ENCODE assay signal across 14 cellular contexts in the genomic region with DNA sequence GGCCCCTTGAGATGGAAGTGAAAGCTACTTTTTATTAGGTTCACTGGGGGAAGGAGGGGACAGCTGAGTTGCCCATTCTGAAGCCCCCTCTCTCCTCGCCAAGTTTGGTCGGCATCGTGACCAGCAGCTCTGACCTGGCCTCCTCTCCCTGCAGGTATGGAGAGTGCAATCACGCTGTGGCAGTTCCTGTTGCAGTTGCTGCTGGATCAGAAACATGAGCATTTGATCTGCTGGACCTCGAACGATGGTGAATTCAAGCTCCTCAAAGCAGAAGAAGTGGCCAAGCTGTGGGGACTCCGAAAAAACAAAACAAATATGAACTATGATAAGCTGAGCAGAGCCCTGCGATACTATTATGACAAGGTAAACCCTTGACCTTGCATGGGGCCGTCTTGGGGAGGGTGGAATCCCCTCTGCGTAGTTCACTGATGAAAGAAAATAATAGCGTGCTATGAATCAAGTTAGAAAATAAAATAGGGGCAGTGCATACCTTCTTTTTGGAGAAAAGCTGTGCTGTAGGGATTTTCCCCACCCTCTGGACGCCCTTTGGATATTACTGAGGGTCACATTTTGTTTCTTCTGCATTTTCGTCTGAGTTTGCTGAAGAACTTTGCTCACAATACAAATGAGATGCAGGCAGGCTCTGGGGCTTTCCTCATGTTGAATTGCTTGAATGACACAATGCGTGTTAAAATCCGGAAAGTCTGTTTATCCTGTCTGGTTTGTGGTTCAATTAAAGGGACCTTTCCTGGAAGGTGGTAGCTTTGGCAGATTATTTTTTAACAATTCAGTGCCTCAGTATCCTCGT. TPM values are rescaled to one million over a fixed set of nuclear protein-coding genes. Genes with fewer than 3 reads are reported as not detected.
A peak's percentile ranks its signal among the peaks of the same experiment; 100 is the strongest.
DNase-seq lines count a peak whose midpoint lies in the region; ATAC-seq, FAIRE-seq and TF ChIP-seq lines count a peak whose summit lies in the region.
"Had no signal": no experiment of that assay in that cellular context is flagged by ENCODE, and none has a peak within 500 bp of the region (broad histone marks: within the 10 kb centered on the region; RNA-seq: fewer than 3 reads in every experiment).

No MANE protein-coding gene starts in this region.

- H3K4me1 ChIP-seq in right atrium auricular region, result peaks cover 0 to 55% of the 10 kb centered on the region in 2 donors
- H3K4me1 ChIP-seq in muscle layer of colon (ENCODE audit: insufficient read depth, low read length), result peaks cover 37% of the 10 kb centered on the region

- H3K36me3 ChIP-seq in right atrium auricular region, result no peaks in the 10 kb centered on the region
- H3K36me3 ChIP-seq in muscle layer of colon (ENCODE audit: insufficient read depth, low read length), result no peaks in the 10 kb centered on the region
- H3K36me3 ChIP-seq: thoracic aorta had no signal

- H3K27ac ChIP-seq in right atrium auricular region (peak overlapping the region in 1 of 2 donors; percentile 22), muscle layer of colon (ENCODE audit: low read depth, low read length) (peak overlapping the region; percentile 48)
- H3K27ac ChIP-seq: thoracic aorta had no signal

- no peak overlapping the region for H3K9ac ChIP-seq in muscle layer of colon (ENCODE audit: low read length)

- no peaks in the 10 kb centered on the region for H3K9me3 Mint-ChIP-seq in activated T-helper 17 cell treated with anti-CD3 and anti-CD28 coated beads, Interleukin-2, amount 50 U/mL, for 72 hours
- H3K9me3 Mint-ChIP-seq: activated B cell treated with CpG ODN at 0.5 μM for 24 hours; activated T-cell treated with anti-CD3 and anti-CD28 coated beads, Interleukin-2, amount 50 U/mL, for 4 hours had no signal

- H3K27me3 Mint-ChIP-seq in activated T-helper 17 cell treated with anti-CD3 and anti-CD28 coated beads, Interleukin-2, amount 50 U/mL, for 72 hours, result no peaks in the 10 kb centered on the region
- H3K27me3 Mint-ChIP-seq: activated B cell treated with CpG ODN at 0.5 μM for 24 hours had no signal

- peak; percentile 34 for DNase-seq in right atrium auricular region (ENCODE audit: low spot score)
- no peak for DNase-seq in Right ventricle myocardium inferior (ENCODE audit: missing footprints)
- no peak for DNase-seq in activated effector memory CD4-positive, alpha-beta T cell treated with Interleukin-2 at 50 U/mL for 16 hours
- no peak for DNase-seq in frontal cortex (ENCODE audit: low spot score in 2 of 2)
- DNase-seq: activated B cell treated with CpG ODN at 0.5 μM for 24 hours; activated T-cell treated with anti-CD3 and anti-CD28 coated beads, Interleukin-2, amount 50 U/mL, for 4 hours; DMS 273 treated with DMSO at 0.1 percent for 48 hours; NCI-H1694; NCI-H510A treated with DMSO at 0.1 percent for 48 hours had no signal

- H3K27ac Mint-ChIP-seq in activated T-helper 17 cell treated with anti-CD3 and anti-CD28 coated beads, Interleukin-2, amount 50 U/mL, for 72 hours, result peak overlapping the region; percentile 88
- H3K27ac Mint-ChIP-seq: activated B cell treated with CpG ODN at 0.5 μM for 24 hours had no signal

- H3K4me3 ChIP-seq in right atrium auricular region (no peak overlapping the region), muscle layer of colon (ENCODE audit: low read depth in 1 of 2, low read length in 2 of 2) (no peak overlapping the region)
- H3K4me3 ChIP-seq: thoracic aorta had no signal

- H3K4me3 Mint-ChIP-seq in activated T-helper 17 cell treated with anti-CD3 and anti-CD28 coated beads, Interleukin-2, amount 50 U/mL, for 72 hours, result peak overlapping the region; percentile 67
- H3K4me3 Mint-ChIP-seq: activated B cell treated with CpG ODN at 0.5 μM for 24 hours; activated T-cell treated with anti-CD3 and anti-CD28 coated beads, Interleukin-2, amount 50 U/mL, for 4 hours had no signal

- FAIRE-seq in frontal cortex (lab: Jason Lieb, UNC), result no peak

- no peak for TF ChIP-seq CTCF in right atrium auricular region (IDR thresholded peaks at IDR 0.05)

- H3K9me3 ChIP-seq in right atrium auricular region (no peaks in the 10 kb centered on the region), muscle layer of colon (ENCODE audit: low read length) (no peaks in the 10 kb centered on the region)
- H3K9me3 ChIP-seq: thoracic aorta had no signal

- intact Hi-C loops in Right ventricle myocardium inferior (cut with DNase I), result no loop called here

- H3K27me3 ChIP-seq in right atrium auricular region (no peaks in the 10 kb centered on the region), muscle layer of colon (ENCODE audit: control insufficient read depth in 1 of 2, insufficient read depth in 2 of 2, low read length in 2 of 2) (no peaks in the 10 kb centered on the region)

- peaks cover 69% of the 10 kb centered on the region for H3K4me1 Mint-ChIP-seq in activated T-helper 17 cell treated with anti-CD3 and anti-CD28 coated beads, Interleukin-2, amount 50 U/mL, for 72 hours

- H3K36me3 Mint-ChIP-seq in activated T-helper 17 cell treated with anti-CD3 and anti-CD28 coated beads, Interleukin-2, amount 50 U/mL, for 72 hours (ENCODE audit: low read depth), result peaks cover 96% of the 10 kb centered on the region

- ATAC-seq in Right ventricle myocardium inferior, result no peak
- peak; percentile 83 for ATAC-seq in activated T-helper 17 cell treated with anti-CD3 and anti-CD28 coated beads, Interleukin-2, amount 50 U/mL, for 72 hours (replicated peaks)
- no peak for ATAC-seq in HG03159 (IDR thresholded peaks at IDR 0.05; ENCODE audit: unreplicated experiment)
- ATAC-seq in HG03025 (IDR thresholded peaks at IDR 0.05; ENCODE audit: low FRiP score, unreplicated experiment), result no peak

RNA-seq across cellular contexts. Expression of a gene that starts 29.4 kb away (rescaled TPM):
- total RNA-seq in right atrium auricular region, result 10 to 100 TPM; 15.1 to 16.3 TPM
- total RNA-seq in Right ventricle myocardium inferior, result 20.8 TPM
- 10 to 100 TPM; 31.3 to 39.2 TPM for total RNA-seq in activated T-helper 17 cell treated with anti-CD3 and anti-CD28 coated beads, Interleukin-2, amount 50 U/mL, for 72 hours
- total RNA-seq in frontal cortex, result 1.6 TPM
